In genomic region chr14:52220924-52221802, GRCh38 we compare ENCODE assay signal across 8 cellular contexts. TPM values are rescaled to one million over a fixed set of nuclear protein-coding genes. Genes with fewer than 3 reads are reported as not detected.
DNase-seq lines count a peak whose midpoint lies in the region; ATAC-seq and TF ChIP-seq lines count a peak whose summit lies in the region.

No MANE protein-coding gene starts in this region.

- DNase-seq in activated T-cell treated with anti-CD3 and anti-CD28 coated beads, Interleukin-2, amount 50 U/mL, for 4 hours, result no peak
- no peak for DNase-seq in activated T-cell treated with anti-CD3 and anti-CD28 coated beads, Interleukin-2, amount 50 U/mL, for 1 hour
- DNase-seq in T-cell, result peak in 4 of 34 experiments; percentile 1 to 6 (median 4)
- no peak for DNase-seq in fibroblast of villous mesenchyme (ENCODE audit: low read depth)
- DNase-seq in stimulated activated naive CD8-positive, alpha-beta T cell treated with anti-CD3 and anti-CD28 coated beads, Interleukin-15, amount 100 ng/mL, for 72 hours, result peak; percentile 4 to 10
- no peak for DNase-seq in OCI-M2 (lab: John Stamatoyannopoulos, UW; ENCODE audit: unreplicated experiment)
- DNase-seq in effector CD8-positive, alpha-beta T cell (lab: John Stamatoyannopoulos, UW), result no peak
- no peak for DNase-seq in COLO829 (ENCODE audit: low spot score)

- no peaks in the 10 kb centered on the region for H3K36me3 Mint-ChIP-seq in activated T-cell treated with anti-CD3 and anti-CD28 coated beads, Interleukin-2, amount 50 U/mL, for 4 hours (ENCODE audit: insufficient read depth)
- H3K36me3 Mint-ChIP-seq in T-cell, result no peaks in the 10 kb centered on the region

- ATAC-seq in activated T-cell treated with anti-CD3 and anti-CD28 coated beads, Interleukin-2, amount 50 U/mL, for 4 hours, result peak in 1 of 2 donors; percentile 41
- ATAC-seq in T-cell (replicated peaks in 1 of 4), result peak in 2 of 4 experiments; percentile 44
- peak; percentile 60 for ATAC-seq in stimulated activated naive CD8-positive, alpha-beta T cell treated with anti-CD3 and anti-CD28 coated beads, Interleukin-15, amount 100 ng/mL, for 72 hours

- POLR2A ChIA-PET in T-cell (lab: Charles Lee), result interaction anchor here (0.7 to 0.9 kb wide), 3 partner anchors 27 to 568 kb away, joined by 3 read pairs; no protein-coding TSS in a partner anchor

- TF ChIP-seq CTCF in fibroblast of villous mesenchyme (IDR thresholded peaks at IDR 0.05; ENCODE audit: insufficient read depth, low read depth, low read length), result no peak

- H3K27me3 Mint-ChIP-seq in activated T-cell treated with anti-CD3 and anti-CD28 coated beads, Interleukin-2, amount 50 U/mL, for 4 hours (ENCODE audit: low read depth), result no peaks in the 10 kb centered on the region
- H3K27me3 Mint-ChIP-seq in T-cell, result no peaks in the 10 kb centered on the region
- no peaks in the 10 kb centered on the region for H3K27me3 Mint-ChIP-seq in stimulated activated naive CD8-positive, alpha-beta T cell treated with anti-CD3 and anti-CD28 coated beads, Interleukin-15, amount 100 ng/mL, for 72 hours

- CTCF ChIA-PET in T-cell (lab: Charles Lee), result interaction anchor here (0.5 to 0.7 kb wide), 5 partner anchors 19 to 414 kb away, joined by 3 to 5 read pairs (median 3); no protein-coding TSS in a partner anchor

- peak overlapping the region; percentile 9 for H3K4me3 ChIP-seq in fibroblast of villous mesenchyme (ENCODE audit: low read depth, low read length)

- H3K9me3 Mint-ChIP-seq in activated T-cell treated with anti-CD3 and anti-CD28 coated beads, Interleukin-2, amount 50 U/mL, for 4 hours, result no peaks in the 10 kb centered on the region
- H3K9me3 Mint-ChIP-seq in T-cell, result no peaks in the 10 kb centered on the region
- peaks cover 0 to 8% of the 10 kb centered on the region in 2 donors for H3K9me3 Mint-ChIP-seq in stimulated activated naive CD8-positive, alpha-beta T cell treated with anti-CD3 and anti-CD28 coated beads, Interleukin-15, amount 100 ng/mL, for 72 hours

- peak overlapping the region; percentile 77 for H3K4me3 Mint-ChIP-seq in activated T-cell treated with anti-CD3 and anti-CD28 coated beads, Interleukin-2, amount 50 U/mL, for 4 hours
- H3K4me3 Mint-ChIP-seq in T-cell, result peak overlapping the region; percentile 83 to 89 (median 86)
- H3K4me3 Mint-ChIP-seq in stimulated activated naive CD8-positive, alpha-beta T cell treated with anti-CD3 and anti-CD28 coated beads, Interleukin-15, amount 100 ng/mL, for 72 hours, result peak overlapping the region; percentile 88 to 89

- peak overlapping the region; percentile 85 to 93 for H3K27ac Mint-ChIP-seq in T-cell
- H3K27ac Mint-ChIP-seq in stimulated activated naive CD8-positive, alpha-beta T cell treated with anti-CD3 and anti-CD28 coated beads, Interleukin-15, amount 100 ng/mL, for 72 hours, result peak overlapping the region; percentile 87 to 94

- H3K4me1 Mint-ChIP-seq in activated T-cell treated with anti-CD3 and anti-CD28 coated beads, Interleukin-2, amount 50 U/mL, for 4 hours (ENCODE audit: low read depth), result peaks cover 13% of the 10 kb centered on the region
- H3K4me1 Mint-ChIP-seq in T-cell, result peaks cover 10 to 17% (median 17%) of the 10 kb centered on the region in 3 donors
- peaks cover 16% of the 10 kb centered on the region for H3K4me1 Mint-ChIP-seq in stimulated activated naive CD8-positive, alpha-beta T cell treated with anti-CD3 and anti-CD28 coated beads, Interleukin-15, amount 100 ng/mL, for 72 hours

RNA-seq across cellular contexts. Expression of gene PTGDR, which starts 46.3 kb away (rescaled TPM):
- total RNA-seq in activated T-cell treated with anti-CD3 and anti-CD28 coated beads, Interleukin-2, amount 50 U/mL, for 4 hours, result under 1 TPM; 0.18 to 0.32 (median 0.30) TPM
- total RNA-seq in T-cell, result 1 to 10 TPM; 1.8 to 8.9 (median 5.2) TPM
- 0.32 TPM in 1 of 2 replicates, not detected in the other for total RNA-seq in fibroblast of villous mesenchyme

Comparison
In these comparisons a context has a peak if more than half of its experiments do, and no peak if none do; other contexts are left out.
1. DNase-seq: peak in stimulated activated naive CD8-positive, alpha-beta T cell treated with anti-CD3 and anti-CD28 coated beads, Interleukin-15, amount 100 ng/mL, for 72 hours (2 of 2); none in activated T-cell treated with anti-CD3 and anti-CD28 coated beads, Interleukin-2, amount 50 U/mL, for 4 hours (single experiment), activated T-cell treated with anti-CD3 and anti-CD28 coated beads, Interleukin-2, amount 50 U/mL, for 1 hour (single experiment), fibroblast of villous mesenchyme (single experiment), OCI-M2 (single experiment), effector CD8-positive, alpha-beta T cell (single experiment) and COLO829 (single experiment).
2. Peak in every context shown above with its lines, with median percentiles within 50 percentile points of each other: H3K4me3 Mint-ChIP-seq.